In the genomic region with DNA sequence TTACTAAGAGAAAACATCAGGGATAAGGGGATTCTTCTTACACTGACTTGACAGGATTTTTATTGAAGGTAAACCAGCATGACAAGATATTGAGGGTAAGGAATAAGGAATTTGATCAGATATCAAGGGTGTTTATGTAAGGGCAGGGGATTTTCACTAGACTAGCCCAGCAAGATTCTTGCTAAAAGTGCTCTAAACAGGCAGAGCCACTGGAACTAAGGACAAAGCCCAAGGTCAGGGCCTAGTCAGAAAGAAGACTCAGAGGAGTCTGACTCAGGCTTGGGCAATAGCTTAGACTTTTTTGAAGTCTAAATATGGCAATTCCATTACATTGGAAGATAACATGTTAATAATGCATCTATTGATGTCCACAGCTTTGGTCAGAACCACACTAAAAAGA, we compare ENCODE assay signal across 30 cellular contexts. TPM values are rescaled to one million over a fixed set of nuclear protein-coding genes. Genes with fewer than 3 reads are reported as not detected.
"Had no signal": no experiment of that assay in that cellular context is flagged by ENCODE, and none has a peak within 500 bp of the region (broad histone marks: within the 10 kb centered on the region; RNA-seq: fewer than 3 reads in every experiment).

No MANE protein-coding gene starts in this region.

- H3K36me3 Mint-ChIP-seq: activated CD4-positive, alpha-beta memory T cell treated with anti-CD3 and anti-CD28 coated beads for 36 hours; activated naive CD8-positive, alpha-beta T cell had no signal

- H3K27me3 Mint-ChIP-seq: activated CD4-positive, alpha-beta memory T cell treated with anti-CD3 and anti-CD28 coated beads for 36 hours; activated CD4-positive, alpha-beta T cell treated with anti-CD3 and anti-CD28 coated beads, Interleukin-2, amount 10 ng/mL, durations not matched to agents 7 days and 5 days had no signal

- H3K27ac Mint-ChIP-seq: activated CD4-positive, alpha-beta memory T cell treated with anti-CD3 and anti-CD28 coated beads for 36 hours; activated CD4-positive, alpha-beta T cell treated with anti-CD3 and anti-CD28 coated beads, Interleukin-2, amount 10 ng/mL, durations not matched to agents 7 days and 5 days; activated naive CD4-positive, alpha-beta T cell treated with anti-CD3 and anti-CD28 coated beads for 36 hours; activated naive CD8-positive, alpha-beta T cell; T-helper 1 cell treated with Interleukin-12 subunit alpha and Interleukin-12 subunit beta and Interleukin-4 antibody, amounts not matched to agents 30 μg/mL and 1 μg/mL, for 36 hours had no signal

- H3K27ac ChIP-seq: Peyer's patch, SJSA1, VCaP had no signal

- H3K36me3 ChIP-seq: Peyer's patch, SJSA1 had no signal

- H3K4me3 ChIP-seq: K562, Peyer's patch, SJSA1 had no signal

- H3K27me3 ChIP-seq: Peyer's patch had no signal

- H3K9me3 Mint-ChIP-seq: activated CD4-positive, alpha-beta memory T cell treated with anti-CD3 and anti-CD28 coated beads for 36 hours; activated CD4-positive, alpha-beta T cell treated with anti-CD3 and anti-CD28 coated beads, Interleukin-2, amount 10 ng/mL, durations not matched to agents 7 days and 5 days; T-helper 1 cell treated with Interleukin-12 subunit alpha and Interleukin-12 subunit beta and Interleukin-4 antibody, amounts not matched to agents 30 μg/mL and 1 μg/mL, for 36 hours had no signal

- H3K4me1 Mint-ChIP-seq: activated CD4-positive, alpha-beta T cell treated with anti-CD3 and anti-CD28 coated beads, Interleukin-2, amount 10 ng/mL, durations not matched to agents 7 days and 5 days had no signal

- ATAC-seq: activated T-cell treated with anti-CD3 and anti-CD28 coated beads, Interleukin-2, amount 50 U/mL, for 4 hours; K562; SK-N-SH treated with all-trans-retinoic acid at 6 μM for 48 hours had no signal

- H3K4me1 ChIP-seq: Peyer's patch, SJSA1 had no signal

- H3K9me3 ChIP-seq: Peyer's patch, SJSA1 had no signal

- DNase-seq: activated CD4-positive, alpha-beta memory T cell treated with anti-CD3 and anti-CD28 coated beads for 36 hours; activated CD4-positive, alpha-beta T cell treated with anti-CD3 and anti-CD28 coated beads, Interleukin-2, amount 10 ng/mL, durations not matched to agents 7 days and 5 days; activated CD4-positive, CD25-positive, alpha-beta regulatory T cell; activated CD8-positive, alpha-beta memory T cell treated with anti-CD3 and anti-CD28 coated beads for 24 hours; activated effector memory CD4-positive, alpha-beta T cell treated with anti-CD3 and anti-CD28 coated beads, Interleukin-2, amount 50 U/mL, for 16 hours; activated naive CD4-positive, alpha-beta T cell treated with anti-CD3 and anti-CD28 coated beads for 36 hours; activated T-cell treated with anti-CD3 and anti-CD28 coated beads, Interleukin-2, amount 50 U/mL, for 4 hours; amygdala; caudate nucleus; Karpas-422; MV-4-11; NCI-H1092 treated with DMSO at 0.1 percent for 48 hours; NCI-H1417 treated with DMSO at 0.1 percent for 48 hours; NCI-H1694; NCI-H2029; NCI-H2107; NCI-H2171 treated with DMSO at 0.1 percent for 48 hours; NCI-H226; NCI-H526 treated with DMSO at 0.1 percent for 48 hours; NCI-H82; NK-92 treated with Interleukin-12 subunit alpha and Interleukin-12 subunit beta, amount 100 ng/mL, for 24 hours; OCI-M1; Peyer's patch; SHP77 had no signal

- H3K4me3 Mint-ChIP-seq: activated CD4-positive, alpha-beta memory T cell treated with anti-CD3 and anti-CD28 coated beads for 36 hours; activated CD4-positive, alpha-beta T cell treated with anti-CD3 and anti-CD28 coated beads, Interleukin-2, amount 10 ng/mL, durations not matched to agents 7 days and 5 days; activated naive CD4-positive, alpha-beta T cell treated with anti-CD3 and anti-CD28 coated beads for 36 hours; activated naive CD8-positive, alpha-beta T cell; activated T-cell treated with anti-CD3 and anti-CD28 coated beads, Interleukin-2, amount 50 U/mL, for 4 hours; T-helper 1 cell treated with Interleukin-12 subunit alpha and Interleukin-12 subunit beta and Interleukin-4 antibody, amounts not matched to agents 30 μg/mL and 1 μg/mL, for 36 hours had no signal

RNA-seq across cellular contexts. Expression of a gene that starts 6.5 kb away (rescaled TPM):
- total RNA-seq: activated CD4-positive, alpha-beta memory T cell treated with anti-CD3 and anti-CD28 coated beads for 36 hours; activated CD4-positive, alpha-beta T cell treated with anti-CD3 and anti-CD28 coated beads, Interleukin-2, amount 10 ng/mL, durations not matched to agents 7 days and 5 days; activated naive CD4-positive, alpha-beta T cell treated with anti-CD3 and anti-CD28 coated beads for 36 hours; activated T-cell treated with anti-CD3 and anti-CD28 coated beads, Interleukin-2, amount 50 U/mL, for 4 hours; SJSA1 had no signal
